ENCODE assay signal across 8 cellular contexts in the genomic region with DNA sequence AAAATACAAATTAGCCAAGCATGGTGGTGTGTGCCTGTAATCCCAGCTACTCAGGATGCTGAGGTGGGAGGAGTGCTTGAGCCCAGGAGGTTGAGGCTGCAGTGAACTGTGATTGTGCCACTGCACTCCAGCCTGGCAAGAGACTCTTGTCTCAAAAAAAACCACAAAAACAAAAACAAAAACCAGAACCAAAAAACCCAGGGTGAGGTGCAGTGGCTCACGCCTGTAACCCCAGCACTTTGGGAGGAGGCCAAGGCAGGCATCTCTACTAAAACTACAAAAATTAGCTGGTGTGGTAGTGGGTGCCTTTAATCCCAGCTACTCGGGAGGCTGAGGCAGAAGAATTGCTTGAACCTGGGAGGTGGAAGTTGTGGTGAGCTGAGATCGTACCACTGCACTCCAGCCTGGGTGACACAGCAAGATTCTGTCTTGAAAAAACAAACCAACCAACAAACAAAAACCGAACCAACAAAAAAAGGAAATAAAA. TPM values are rescaled to one million over a fixed set of nuclear protein-coding genes. Genes with fewer than 3 reads are reported as not detected.
DNase-seq lines count a peak whose midpoint lies in the region; ATAC-seq and TF ChIP-seq lines count a peak whose summit lies in the region.
"Not testable (repeated sequence)": the region's sequence is repeated elsewhere in the genome, so short reads cannot be mapped to it uniquely, and the experiment has no call there.

No MANE protein-coding gene starts in this region.

- H4K8ac ChIP-seq in IMR-90 (ENCODE audit: low read depth in 2 of 2, low read length in 2 of 2) = not testable (repeated sequence)

- peak overlapping the region; percentile 48 to 93 (median 82) for H3K27ac Mint-ChIP-seq in CD4-positive, alpha-beta memory T cell
- H3K27ac Mint-ChIP-seq in activated CD8-positive, alpha-beta T cell treated with anti-CD3 and anti-CD28 coated beads for 36 hours = peak overlapping the region; percentile 64
- peak overlapping the region; percentile 85 for H3K27ac Mint-ChIP-seq in central memory CD8-positive, alpha-beta T cell (ENCODE audit: low read depth)
- H3K27ac Mint-ChIP-seq in naive thymus-derived CD4-positive, alpha-beta T cell = peak overlapping the region in 5 of 9 donors; percentile 43 to 78 (median 65)
- H3K27ac Mint-ChIP-seq in stimulated activated naive CD8-positive, alpha-beta T cell treated with anti-CD3 and anti-CD28 coated beads, Interleukin-15, Interleukin-2, amounts not matched to agents 100 ng/mL and 50 ng/mL, for 24 hours = peak overlapping the region; percentile 28

- H3K9me3 Mint-ChIP-seq in CD4-positive, alpha-beta memory T cell; activated CD8-positive, alpha-beta T cell treated with anti-CD3 and anti-CD28 coated beads for 36 hours; central memory CD8-positive, alpha-beta T cell; naive thymus-derived CD4-positive, alpha-beta T cell; stimulated activated naive CD8-positive, alpha-beta T cell treated with anti-CD3 and anti-CD28 coated beads, Interleukin-15, Interleukin-2, amounts not matched to agents 100 ng/mL and 50 ng/mL, for 24 hours: not testable (repeated sequence)

- not testable (repeated sequence) for H3K4me3 ChIP-seq in CD4-positive, alpha-beta memory T cell (ENCODE audit: low read length in 2 of 2); IMR-90 (ENCODE audit: insufficient read depth, low read depth, low read length); SJSA1; naive thymus-derived CD4-positive, alpha-beta T cell (ENCODE audit: low read length)

- not testable (repeated sequence) for H2AK5ac ChIP-seq in IMR-90 (ENCODE audit: low read depth, low read length)

- CTCF ChIA-PET in CD4-positive, alpha-beta memory T cell (lab: Charles Lee; ENCODE audit: partially characterized antibody) = interaction anchor here (1.3 to 2.3 kb wide), 4 partner anchors 9 to 226 kb away, joined by 3 to 6 read pairs (median 4); no protein-coding TSS in a partner anchor
- CTCF ChIA-PET in IMR-90 (lab: Yijun Ruan, JAX) = interaction anchor here (0.6 to 0.8 kb wide), 3 partner anchors 16 to 36 kb away, joined by 3 to 4 read pairs (median 3); no protein-coding TSS in a partner anchor
- CTCF ChIA-PET in activated CD8-positive, alpha-beta T cell treated with anti-CD3 and anti-CD28 coated beads for 36 hours (lab: Charles Lee) = interaction anchor here (0.6 kb wide), 1 partner anchor 22 kb away, joined by 3 read pairs; no protein-coding TSS in a partner anchor
- CTCF ChIA-PET in naive thymus-derived CD4-positive, alpha-beta T cell (lab: Charles Lee) = interaction anchor here (0.7 to 1.3 kb wide), 3 partner anchors 9 to 99 kb away, joined by 3 read pairs; no protein-coding TSS in a partner anchor

- not testable (repeated sequence) for H3K56ac ChIP-seq in IMR-90 (ENCODE audit: extremely low read depth, insufficient read depth, low read length)

- not testable (repeated sequence) for H3K4me2 ChIP-seq in IMR-90 (ENCODE audit: low read depth, low read length)

- peak overlapping the region in 7 of 8 donors; percentile 39 to 84 (median 66) for H3K4me3 Mint-ChIP-seq in CD4-positive, alpha-beta memory T cell
- H3K4me3 Mint-ChIP-seq in activated CD8-positive, alpha-beta T cell treated with anti-CD3 and anti-CD28 coated beads for 36 hours; stimulated activated naive CD8-positive, alpha-beta T cell treated with anti-CD3 and anti-CD28 coated beads, Interleukin-15, Interleukin-2, amounts not matched to agents 100 ng/mL and 50 ng/mL, for 24 hours: not testable (repeated sequence)
- peak overlapping the region; percentile 59 for H3K4me3 Mint-ChIP-seq in central memory CD8-positive, alpha-beta T cell
- peak overlapping the region in 7 of 10 donors; percentile 2 to 62 (median 44) for H3K4me3 Mint-ChIP-seq in naive thymus-derived CD4-positive, alpha-beta T cell

- not testable (repeated sequence) for H3K9me3 ChIP-seq in CD4-positive, alpha-beta memory T cell (ENCODE audit: control insufficient read depth in 1 of 2, low read length in 2 of 2); IMR-90 (ENCODE audit: control insufficient read depth, insufficient read depth, low read length); SJSA1 (replicated peaks); naive thymus-derived CD4-positive, alpha-beta T cell (ENCODE audit: control insufficient read depth in 2 of 3, low read length in 3 of 3)

- intact Hi-C loops in CD4-positive, alpha-beta memory T cell (cut with micrococcal nuclease) = loop anchor here (10.0 kb wide), 1 partner anchor 158 kb away; no protein-coding TSS in a partner anchor
- intact Hi-C loops in IMR-90 (cut with micrococcal nuclease); activated CD8-positive, alpha-beta T cell treated with anti-CD3 and anti-CD28 coated beads for 36 hours (cut with micrococcal nuclease): not testable (repeated sequence)
- intact Hi-C loops in naive thymus-derived CD4-positive, alpha-beta T cell (cut with micrococcal nuclease) = loop anchor here in 1 of 2 donors (1.0 kb wide), 1 partner anchor 30 kb away; no protein-coding TSS in a partner anchor

- H3K14ac ChIP-seq in IMR-90 (replicated peaks; ENCODE audit: low read depth, low read length) = 0 out of 2 replicates have a peak overlapping the region, but pooled peaks have one; percentile 8

- H2BK15ac ChIP-seq in IMR-90 (ENCODE audit: low read depth, low read length) = not testable (repeated sequence)

- DNase-seq in CD4-positive, alpha-beta memory T cell = peak; percentile 22 to 44 (median 32)
- DNase-seq in IMR-90; activated CD8-positive, alpha-beta T cell treated with anti-CD3 and anti-CD28 coated beads for 36 hours: not testable (repeated sequence)
- peak; percentile 56 to 66 for DNase-seq in SJSA1 (ENCODE audit: low read depth in 1 of 2, low spot score in 2 of 2)
- DNase-seq in activated naive CD4-positive, alpha-beta T cell treated with Interleukin-2 at 50 U/mL for 16 hours = peak; percentile 7
- DNase-seq in central memory CD8-positive, alpha-beta T cell (ENCODE audit: low spot score in 2 of 2) = peak in 1 of 2 donors; percentile 19
- DNase-seq in naive thymus-derived CD4-positive, alpha-beta T cell = peak in 4 of 9 donors; percentile 5 to 29 (median 12)

- not testable (repeated sequence) for H3K9me1 ChIP-seq in IMR-90 (ENCODE audit: insufficient read depth, low read length)

- not testable (repeated sequence) for H2AFZ ChIP-seq in IMR-90 (replicated peaks; ENCODE audit: low read length, poor library complexity)

- H3K4me1 ChIP-seq in CD4-positive, alpha-beta memory T cell (ENCODE audit: insufficient read depth, low read length) = peaks cover 34% of the 10 kb centered on the region
- not testable (repeated sequence) for H3K4me1 ChIP-seq in IMR-90 (ENCODE audit: control insufficient read depth, insufficient read depth, low read length)
- H3K4me1 ChIP-seq in SJSA1 (replicated peaks) = peaks cover 28% of the 10 kb centered on the region
- peaks cover 24 to 28% of the 10 kb centered on the region in 2 donors for H3K4me1 ChIP-seq in naive thymus-derived CD4-positive, alpha-beta T cell (ENCODE audit: control insufficient read depth in 2 of 2, insufficient read depth in 2 of 2, low read length in 2 of 2)

- peak overlapping the region; percentile 77; the same call in 1 of the 2 replicates for H3K4ac ChIP-seq in IMR-90 (ENCODE audit: low read depth, low read length)

- not testable (repeated sequence) for H3K9ac ChIP-seq in IMR-90 (ENCODE audit: low read depth, low read length)

- not testable (repeated sequence) for H3K36me3 ChIP-seq in CD4-positive, alpha-beta memory T cell (ENCODE audit: insufficient read depth, low read length); IMR-90 (ENCODE audit: control insufficient read depth, insufficient read depth, low read length); SJSA1; naive thymus-derived CD4-positive, alpha-beta T cell (ENCODE audit: control insufficient read depth in 2 of 3, insufficient read depth in 3 of 3, low read length in 3 of 3)

- POLR2A ChIA-PET in CD4-positive, alpha-beta memory T cell (lab: Charles Lee; ENCODE audit: partially characterized antibody) = interaction anchor here (0.8 to 1.1 kb wide), 3 partner anchors 24 to 778 kb away, joined by 3 to 4 read pairs (median 3); a partner anchor contains a TSS
- POLR2A ChIA-PET in IMR-90 (lab: Charles Lee; ENCODE audit: unreplicated experiment); activated CD8-positive, alpha-beta T cell treated with anti-CD3 and anti-CD28 coated beads for 36 hours (lab: Charles Lee): not testable (repeated sequence)
- POLR2A ChIA-PET in naive thymus-derived CD4-positive, alpha-beta T cell (lab: Charles Lee) = interaction anchor here (0.6 to 0.9 kb wide), 3 partner anchors 28 to 606 kb away, joined by 3 to 4 read pairs (median 3); no protein-coding TSS in a partner anchor

- in situ Hi-C loops in IMR-90 (cut with MboI; ENCODE audit: low sequenced_read_pairs) = not testable (repeated sequence)

- H2AK9ac ChIP-seq in IMR-90 (replicated peaks; ENCODE audit: low read depth, low read length, poor library complexity) = not testable (repeated sequence)

- peaks cover 25 to 43% (median 35%) of the 10 kb centered on the region in 4 donors for H3K4me1 Mint-ChIP-seq in CD4-positive, alpha-beta memory T cell
- H3K4me1 Mint-ChIP-seq in activated CD8-positive, alpha-beta T cell treated with anti-CD3 and anti-CD28 coated beads for 36 hours (ENCODE audit: low read depth) = peaks cover 25% of the 10 kb centered on the region
- H3K4me1 Mint-ChIP-seq in central memory CD8-positive, alpha-beta T cell = peaks cover 36% of the 10 kb centered on the region
- H3K4me1 Mint-ChIP-seq in naive thymus-derived CD4-positive, alpha-beta T cell = peaks cover 25 to 57% (median 41%) of the 10 kb centered on the region in 7 donors
- peaks cover 25% of the 10 kb centered on the region for H3K4me1 Mint-ChIP-seq in stimulated activated naive CD8-positive, alpha-beta T cell treated with anti-CD3 and anti-CD28 coated beads, Interleukin-15, Interleukin-2, amounts not matched to agents 100 ng/mL and 50 ng/mL, for 24 hours (ENCODE audit: low read depth)

- H2BK5ac ChIP-seq in IMR-90 (ENCODE audit: low read depth, low read length, poor library complexity, severe bottlenecking) = not testable (repeated sequence)

- BruUV-seq in IMR-90 (replicated peaks; lab: Mats Ljungman, UMichigan) = not testable (repeated sequence)

- H2BK120ac ChIP-seq in IMR-90 (ENCODE audit: low read depth, low read length) = peak overlapping the region; percentile 49

- not testable (repeated sequence) for H4K91ac ChIP-seq in IMR-90 (ENCODE audit: insufficient read depth, low read depth, low read length)

- not testable (repeated sequence) for H3K27me3 Mint-ChIP-seq in CD4-positive, alpha-beta memory T cell; activated CD8-positive, alpha-beta T cell treated with anti-CD3 and anti-CD28 coated beads for 36 hours; central memory CD8-positive, alpha-beta T cell; naive thymus-derived CD4-positive, alpha-beta T cell; stimulated activated naive CD8-positive, alpha-beta T cell treated with anti-CD3 and anti-CD28 coated beads, Interleukin-15, Interleukin-2, amounts not matched to agents 100 ng/mL and 50 ng/mL, for 24 hours

- not testable (repeated sequence) for H3K27ac ChIP-seq in CD4-positive, alpha-beta memory T cell (ENCODE audit: low read depth, low read length); IMR-90 (ENCODE audit: insufficient read depth, low read length); naive thymus-derived CD4-positive, alpha-beta T cell (ENCODE audit: low read depth, low read length)
- peak overlapping the region; percentile 69 for H3K27ac ChIP-seq in SJSA1

- ATAC-seq in IMR-90 (ENCODE audit: low read depth) = not testable (repeated sequence)
- peak; percentile 39 for ATAC-seq in activated CD8-positive, alpha-beta T cell treated with anti-CD3 and anti-CD28 coated beads for 36 hours
- peak; percentile 63 for ATAC-seq in central memory CD8-positive, alpha-beta T cell (replicated peaks; ENCODE audit: extremely low read depth, poor library complexity, severe bottlenecking)
- ATAC-seq in naive thymus-derived CD4-positive, alpha-beta T cell = peak; percentile 50

- not testable (repeated sequence) for H4K20me1 ChIP-seq in IMR-90 (ENCODE audit: insufficient read depth, low read length)

- not testable (repeated sequence) for TF ChIP-seq POLR2A in IMR-90 (IDR thresholded peaks at IDR 0.05; ENCODE audit: low read depth, low read length)

- not testable (repeated sequence) for TF ChIP-seq CTCF in IMR-90 (conservative IDR thresholded peaks at IDR 0.05; ENCODE audit: low read depth, low read length); activated CD8-positive, alpha-beta T cell treated with anti-CD3 and anti-CD28 coated beads for 36 hours (IDR thresholded peaks at IDR 0.05)

- not testable (repeated sequence) for H3K23ac ChIP-seq in IMR-90 (ENCODE audit: low read depth, low read length)

- H2BK20ac ChIP-seq in IMR-90 (ENCODE audit: low read depth, low read length) = not testable (repeated sequence)

- H4K5ac ChIP-seq in IMR-90 (ENCODE audit: low read depth, low read length) = not testable (repeated sequence)

- WGBS in IMR-90 (ENCODE audit: extremely low coverage in 2 of 2, insufficient read length in 1 of 2), 2 experiments = no CpG with 5 or more reads among the region's 4 CpGs

- H3K36me3 Mint-ChIP-seq in CD4-positive, alpha-beta memory T cell; activated CD8-positive, alpha-beta T cell treated with anti-CD3 and anti-CD28 coated beads for 36 hours (ENCODE audit: low read depth); central memory CD8-positive, alpha-beta T cell (ENCODE audit: insufficient read depth); naive thymus-derived CD4-positive, alpha-beta T cell; stimulated activated naive CD8-positive, alpha-beta T cell treated with anti-CD3 and anti-CD28 coated beads, Interleukin-15, Interleukin-2, amounts not matched to agents 100 ng/mL and 50 ng/mL, for 24 hours (ENCODE audit: low read depth): not testable (repeated sequence)

- not testable (repeated sequence) for TF ChIP-seq RAD21 in IMR-90 (IDR thresholded peaks at IDR 0.05; ENCODE audit: low read length)

- peak overlapping the region; percentile 35; the same call in 1 of the 2 replicates for H3K18ac ChIP-seq in IMR-90 (ENCODE audit: low read depth, low read length)

- dilution Hi-C loops in IMR-90 (cut with HindIII; ENCODE audit: low sequenced_read_pairs, unreplicated experiment) = not testable (repeated sequence)

- H3K27me3 ChIP-seq in CD4-positive, alpha-beta memory T cell (ENCODE audit: insufficient read depth, low read length); IMR-90 (ENCODE audit: control insufficient read depth, insufficient read depth, low read length); SJSA1 (replicated peaks); naive thymus-derived CD4-positive, alpha-beta T cell (ENCODE audit: control insufficient read depth in 2 of 2, insufficient read depth in 2 of 2, low read length in 2 of 2): not testable (repeated sequence)

- H3K79me1 ChIP-seq in IMR-90 (ENCODE audit: low read depth in 1 of 2, low read length in 2 of 2) = not testable (repeated sequence)

RNA-seq across cellular contexts. Expression of a gene that starts 41.0 kb away (rescaled TPM):
- 10 to 100 TPM; 14.3 to 16.0 TPM for total RNA-seq in CD4-positive, alpha-beta memory T cell
- 10 to 100 TPM in 1 of 2 donors, 1 to 10 TPM in 1; 5.8 to 46.9 TPM for polyA plus RNA-seq in CD4-positive, alpha-beta memory T cell
- total RNA-seq in IMR-90 (2012; rRNA removed) = 121 and 211 TPM in 2 replicates
- 255 and 410 TPM in 2 replicates for polyA plus RNA-seq in IMR-90 (2012; rRNA removed)
- 111 and 118 TPM in 2 replicates for polyA plus RNA-seq in IMR-90 (2012; cell fraction: cytosol; rRNA removed)
- 701 and 2,036 TPM in 2 replicates for polyA plus RNA-seq in IMR-90 (2012; cell fraction: nucleus; rRNA removed; ENCODE audit: low replicate concordance)
- total RNA-seq in SJSA1 (2014; rRNA removed; shearing (Covaris generic)) = 50.2 and 53.9 TPM in 2 replicates
- 10 to 100 TPM; 46.4 to 53.4 TPM for total RNA-seq in activated CD8-positive, alpha-beta T cell treated with anti-CD3 and anti-CD28 coated beads for 36 hours
- 100 to 1,000 TPM in 2 of 5 experiments, 10 to 100 TPM in 3; 16.4 to 443 (median 32.4) TPM for total RNA-seq in naive thymus-derived CD4-positive, alpha-beta T cell
- 1 to 10 TPM; 6.9 to 8.0 TPM for polyA plus RNA-seq in naive thymus-derived CD4-positive, alpha-beta T cell

Comparison
In these comparisons a context has a peak if more than half of its experiments do, and no peak if none do; other contexts are left out.
1. H3K27ac Mint-ChIP-seq: peak in every context shown above with its lines; median percentile 85 in central memory CD8-positive, alpha-beta T cell; 82 in CD4-positive, alpha-beta memory T cell; 65 in naive thymus-derived CD4-positive, alpha-beta T cell; 64 in activated CD8-positive, alpha-beta T cell treated with anti-CD3 and anti-CD28 coated beads for 36 hours; 28 in stimulated activated naive CD8-positive, alpha-beta T cell treated with anti-CD3 and anti-CD28 coated beads, Interleukin-15, Interleukin-2, amounts not matched to agents 100 ng/mL and 50 ng/mL, for 24 hours.